ENCODE assay signal across 17 cellular contexts in the genomic region with DNA sequence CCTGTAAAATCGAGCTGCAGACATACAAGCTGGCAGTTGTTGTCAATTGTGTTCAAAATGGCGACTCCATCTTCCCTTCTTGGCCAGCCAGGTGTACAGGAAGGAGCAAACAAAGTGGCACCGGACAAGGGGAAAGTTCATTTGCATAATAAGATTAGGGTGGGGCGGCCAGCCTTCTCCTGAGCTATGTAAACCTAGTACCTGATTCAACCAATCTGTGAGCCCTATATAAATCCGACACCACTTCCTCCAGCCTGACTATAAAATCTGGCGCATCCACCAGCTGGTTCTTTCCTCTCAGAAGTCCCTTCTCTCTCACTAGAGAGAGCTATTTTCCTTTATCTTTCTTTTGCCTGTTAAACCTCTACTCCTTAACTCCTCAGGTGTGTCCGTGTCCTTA. TPM values are rescaled to one million over a fixed set of nuclear protein-coding genes. Genes with fewer than 3 reads are reported as not detected.
A peak's percentile ranks its signal among the peaks of the same experiment; 100 is the strongest.
DNase-seq lines count a peak whose midpoint lies in the region; ATAC-seq and TF ChIP-seq lines count a peak whose summit lies in the region.
"Had no signal": no experiment of that assay in that cellular context is flagged by ENCODE, and none has a peak within 500 bp of the region (broad histone marks: within the 10 kb centered on the region; RNA-seq: fewer than 3 reads in every experiment).

No MANE protein-coding gene starts in this region.

- TF ChIP-seq CTCF in BJ (IDR thresholded peaks at IDR 0.05; ENCODE audit: insufficient read depth, low read depth, low read length) (0 out of 2 replicates have a peak, but pooled peaks have one; percentile 2), GM23338 (conservative IDR thresholded peaks at IDR 0.05; ENCODE audit: low read depth in 2 of 2) (peak in 1 of 2 experiments; percentile 11; a peak in 1 of 4 replicates), endodermal cell (conservative IDR thresholded peaks at IDR 0.05) (peak; percentile 11), GM10266 (IDR thresholded peaks at IDR 0.05; ENCODE audit: control insufficient read depth, insufficient read depth, low read depth, missing control alignments) (no peak)

- H3K4me2 ChIP-seq in GM23338 (no peak overlapping the region), mesenchymal stem cell (ENCODE audit: low read length, poor library complexity, severe bottlenecking) (no peak overlapping the region)

- H3K4me1 Mint-ChIP-seq in GM23338: peaks cover 10% of the 10 kb centered on the region
- peaks cover 20% of the 10 kb centered on the region for H3K4me1 Mint-ChIP-seq in endodermal cell

- no peak overlapping the region for H2BK12ac ChIP-seq in mesenchymal stem cell (ENCODE audit: low read length in 2 of 2)

- H3K9me3 Mint-ChIP-seq in GM23338: no peaks in the 10 kb centered on the region
- H3K9me3 Mint-ChIP-seq in endodermal cell: no peaks in the 10 kb centered on the region

- CTCF ChIA-PET in BJ (lab: Yijun Ruan, JAX): no interaction called here

- no peaks in the 10 kb centered on the region for H3K9me2 ChIP-seq in GM23338 (ENCODE audit: insufficient read depth)

- no peak overlapping the region for H2BK15ac ChIP-seq in mesenchymal stem cell (ENCODE audit: low read depth, poor library complexity, severe bottlenecking)

- H3K36me3 ChIP-seq in BJ (ENCODE audit: control insufficient read depth, insufficient read depth, low read length) (no peaks in the 10 kb centered on the region), GM23338 (ENCODE audit: insufficient read depth) (no peaks in the 10 kb centered on the region), endodermal cell (ENCODE audit: control insufficient read depth, insufficient read depth, low read length) (no peaks in the 10 kb centered on the region), mesenchymal stem cell (ENCODE audit: control insufficient read depth in 1 of 2, insufficient read depth in 2 of 2, low read depth in 1 of 2, low read length in 2 of 2) (no peaks in the 10 kb centered on the region)
- H3K36me3 ChIP-seq: BLaER1 treated with 17β-estradiol and CSF1 and Interleukin-3, amounts not matched to agents 10 nM and 100 nM; esophagus squamous epithelium; heart right ventricle had no signal

- H3K9me3 ChIP-seq in endodermal cell (ENCODE audit: control insufficient read depth, low read length) (no peaks in the 10 kb centered on the region), mesenchymal stem cell (ENCODE audit: control insufficient read depth, low read length) (no peaks in the 10 kb centered on the region)
- H3K9me3 ChIP-seq: esophagus squamous epithelium, heart right ventricle had no signal

- no peak overlapping the region for H3K18ac ChIP-seq in mesenchymal stem cell (ENCODE audit: low read depth in 1 of 2, low read length in 2 of 2)

- WGBS in endodermal cell (ENCODE audit: insufficient coverage in 1 of 2, insufficient read length in 1 of 2), 2 experiments: 89 to 93% methylated on average over 6 to 7 of the region's 7 CpGs
- 83% methylated on average over 7 of the region's 7 CpGs for WGBS in mesenchymal stem cell

- no peak overlapping the region for H4K8ac ChIP-seq in mesenchymal stem cell (ENCODE audit: low read length)

- H3K4ac ChIP-seq in mesenchymal stem cell (ENCODE audit: low read depth in 1 of 2, low read length in 2 of 2): no peak overlapping the region

- H3K27me3 ChIP-seq in BJ (ENCODE audit: control insufficient read depth, insufficient read depth, low read length): peaks cover 6% of the 10 kb centered on the region; the same call in 1 of the 2 replicates
- no peaks in the 10 kb centered on the region for H3K27me3 ChIP-seq in GM23338 (ENCODE audit: insufficient read depth)
- H3K27me3 ChIP-seq in endodermal cell (ENCODE audit: control insufficient read depth, insufficient read depth, low read length, poor library complexity, severe bottlenecking): no peaks in the 10 kb centered on the region
- H3K27me3 ChIP-seq in mesenchymal stem cell (ENCODE audit: control insufficient read depth in 1 of 2, insufficient read depth in 1 of 2, low read length in 2 of 2): peaks cover 8% of the 10 kb centered on the region in 2 experiments
- H3K27me3 ChIP-seq: BLaER1 treated with 17β-estradiol and CSF1 and Interleukin-3, amounts not matched to agents 10 nM and 100 nM; esophagus squamous epithelium; heart right ventricle had no signal

- no peaks in the 10 kb centered on the region for H3K79me1 ChIP-seq in mesenchymal stem cell (replicated peaks; ENCODE audit: low read length, poor library complexity, severe bottlenecking)

- peak overlapping the region; percentile 82 for H2AFZ ChIP-seq in GM23338
- no peak overlapping the region for H2AFZ ChIP-seq in mesenchymal stem cell (ENCODE audit: low read depth, low read length)

- H3F3A ChIP-seq in GM23338 (replicated peaks; ENCODE audit: low read depth): no peaks in the 10 kb centered on the region

- no peak overlapping the region for H2BK120ac ChIP-seq in mesenchymal stem cell (ENCODE audit: low read depth, low read length)

- no peak overlapping the region for H3K23ac ChIP-seq in mesenchymal stem cell (ENCODE audit: low read length in 2 of 2)

- H3K4me3 Mint-ChIP-seq in GM23338 (no peak overlapping the region), endodermal cell (no peak overlapping the region)
- H3K4me3 Mint-ChIP-seq: dendritic cell treated with granulocyte-macrophage colony-stimulating factor and Interleukin-4, amounts not matched to agents 40 ng/mL and 50 ng/mL, for 4 days; stimulated activated naive CD8-positive, alpha-beta T cell treated with anti-CD3 and anti-CD28 coated beads, Interleukin-15, amount 100 ng/mL, for 72 hours had no signal

- no peak overlapping the region for H2BK5ac ChIP-seq in mesenchymal stem cell (ENCODE audit: low read depth, low read length, poor library complexity, severe bottlenecking)

- no peak for DNase-seq in BJ (ENCODE audit: low read depth)
- DNase-seq in GM23338 (ENCODE audit: low spot score): peak; percentile 32
- DNase-seq in NCI-H526 (lab: John Stamatoyannopoulos, UW): peak; percentile 85 to 88
- DNase-seq in endodermal cell: no peak
- DNase-seq in mesenchymal stem cell: no peak
- DNase-seq in GM10266 (ENCODE audit: extremely low spot score): no peak
- no peak for DNase-seq in kidney glomerular epithelial cell (lab: John Stamatoyannopoulos, UW)
- DNase-seq: activated naive CD4-positive, alpha-beta T cell treated with Interleukin-2 at 50 U/mL for 16 hours; esophagus squamous epithelium; heart right ventricle; Karpas-422; NCI-H2107; stimulated activated naive CD8-positive, alpha-beta T cell treated with anti-CD3 and anti-CD28 coated beads, Interleukin-15, amount 100 ng/mL, for 72 hours; SW 1271 had no signal

- H3K27ac Mint-ChIP-seq in GM23338: no peak overlapping the region
- H3K27ac Mint-ChIP-seq in endodermal cell: no peak overlapping the region
- H3K27ac Mint-ChIP-seq: dendritic cell treated with granulocyte-macrophage colony-stimulating factor and Interleukin-4, amounts not matched to agents 40 ng/mL and 50 ng/mL, for 4 days; stimulated activated naive CD8-positive, alpha-beta T cell treated with anti-CD3 and anti-CD28 coated beads, Interleukin-15, amount 100 ng/mL, for 72 hours had no signal

- no peaks in the 10 kb centered on the region for H3K79me2 ChIP-seq in GM23338 (replicated peaks; ENCODE audit: insufficient read depth)

- no peaks in the 10 kb centered on the region for H4K20me1 ChIP-seq in GM23338 (replicated peaks; ENCODE audit: insufficient read depth)
- H4K20me1 ChIP-seq: BLaER1 treated with 17β-estradiol and CSF1 and Interleukin-3, amounts not matched to agents 10 nM and 100 nM had no signal

- no peaks in the 10 kb centered on the region for H3K36me3 Mint-ChIP-seq in GM23338 (ENCODE audit: low read depth)
- no peaks in the 10 kb centered on the region for H3K36me3 Mint-ChIP-seq in endodermal cell (ENCODE audit: low read depth)

- H2AK5ac ChIP-seq in mesenchymal stem cell (ENCODE audit: low read length, severe bottlenecking): no peak overlapping the region

- no peaks in the 10 kb centered on the region for H3K4me1 ChIP-seq in GM23338 (ENCODE audit: insufficient read depth)
- peaks cover 5% of the 10 kb centered on the region for H3K4me1 ChIP-seq in endodermal cell (ENCODE audit: control insufficient read depth, insufficient read depth, low read length)
- no peaks in the 10 kb centered on the region for H3K4me1 ChIP-seq in mesenchymal stem cell (ENCODE audit: control insufficient read depth, insufficient read depth, low read depth, low read length)
- H3K4me1 ChIP-seq: esophagus squamous epithelium had no signal

- ATAC-seq in GM23338 (peak; percentile 38; the same call in 2 of the 3 replicates), HG02981 (IDR thresholded peaks at IDR 0.05; ENCODE audit: unreplicated experiment) (no peak)
- ATAC-seq: heart right ventricle; stimulated activated naive CD8-positive, alpha-beta T cell treated with anti-CD3 and anti-CD28 coated beads, Interleukin-15, amount 100 ng/mL, for 72 hours had no signal

- no peak overlapping the region for H3K14ac ChIP-seq in mesenchymal stem cell (ENCODE audit: low read length in 2 of 2)

- H3K9ac ChIP-seq in endodermal cell (ENCODE audit: extremely low read depth, low read length, poor library complexity, severe bottlenecking): no peak overlapping the region
- H3K9ac ChIP-seq in mesenchymal stem cell (ENCODE audit: low read length): no peak overlapping the region
- H3K9ac ChIP-seq: BLaER1 treated with 17β-estradiol and CSF1 and Interleukin-3, amounts not matched to agents 10 nM and 100 nM had no signal

- peaks cover 3% of the 10 kb centered on the region for H3K27me3 Mint-ChIP-seq in GM23338 (ENCODE audit: insufficient read depth, low read depth, poor library complexity)
- no peaks in the 10 kb centered on the region for H3K27me3 Mint-ChIP-seq in endodermal cell (ENCODE audit: insufficient read depth)
- H3K27me3 Mint-ChIP-seq: stimulated activated naive CD8-positive, alpha-beta T cell treated with anti-CD3 and anti-CD28 coated beads, Interleukin-15, amount 100 ng/mL, for 72 hours had no signal

- no peak overlapping the region for H4K91ac ChIP-seq in mesenchymal stem cell (ENCODE audit: low read length)

- H3K4me3 ChIP-seq in BJ (ENCODE audit: low read depth, low read length) (no peak overlapping the region), GM23338 (no peak overlapping the region), endodermal cell (ENCODE audit: low read length) (no peak overlapping the region), mesenchymal stem cell (ENCODE audit: insufficient read depth in 1 of 2, low read depth in 1 of 2, low read length in 2 of 2) (no peak overlapping the region)
- H3K4me3 ChIP-seq: BLaER1 treated with 17β-estradiol and CSF1 and Interleukin-3, amounts not matched to agents 10 nM and 100 nM; esophagus squamous epithelium; heart right ventricle had no signal

- POLR2A ChIA-PET in BJ (lab: Charles Lee): no interaction called here

- H3K27ac ChIP-seq in GM23338 (ENCODE audit: low read depth) (no peak overlapping the region), endodermal cell (ENCODE audit: low read depth, low read length) (no peak overlapping the region), mesenchymal stem cell (ENCODE audit: low read length, poor library complexity, severe bottlenecking) (no peak overlapping the region)
- H3K27ac ChIP-seq: BLaER1 treated with 17β-estradiol and CSF1 and Interleukin-3, amounts not matched to agents 10 nM and 100 nM; esophagus squamous epithelium; heart right ventricle had no signal

RNA-seq across cellular contexts. Expression of a gene that starts 8.1 kb away (rescaled TPM):
- polyA plus RNA-seq in BJ (2011; rRNA removed) (44.3 and 76.3 TPM in 2 replicates), GM23338 (2016; fragmentation: Nextera tagmentation; extraction: Ambion mirVana) (53.5 and 59.9 TPM in 2 replicates)
- 46.2 and 49.9 TPM in 2 replicates for polyA minus RNA-seq in BJ (2011; rRNA and poly(A)+ RNA removed)
- total RNA-seq in GM23338 (2014; rRNA removed; shearing (Covaris generic)): 87.5 and 94.1 TPM in 2 replicates
- 100 to 1,000 TPM; 106 to 122 TPM for total RNA-seq in endodermal cell
- 74.7 TPM for polyA plus RNA-seq in endodermal cell (2013, experiment 1 of 2)
- polyA plus RNA-seq in endodermal cell (2013, experiment 2 of 2): 67.1 TPM
- polyA plus RNA-seq in mesenchymal stem cell (2013, experiment 1 of 2): 41.2 TPM
- polyA plus RNA-seq in mesenchymal stem cell (2013, experiment 2 of 2): 42.7 TPM

Comparison
In these comparisons a context has a peak if more than half of its experiments do, and no peak if none do; other contexts are left out.
1. DNase-seq: peak in GM23338 (single experiment) and NCI-H526 (2 of 2); none in BJ (single experiment), endodermal cell (single experiment), mesenchymal stem cell (single experiment), GM10266 (single experiment) and kidney glomerular epithelial cell (single experiment).